In the genomic region with DNA sequence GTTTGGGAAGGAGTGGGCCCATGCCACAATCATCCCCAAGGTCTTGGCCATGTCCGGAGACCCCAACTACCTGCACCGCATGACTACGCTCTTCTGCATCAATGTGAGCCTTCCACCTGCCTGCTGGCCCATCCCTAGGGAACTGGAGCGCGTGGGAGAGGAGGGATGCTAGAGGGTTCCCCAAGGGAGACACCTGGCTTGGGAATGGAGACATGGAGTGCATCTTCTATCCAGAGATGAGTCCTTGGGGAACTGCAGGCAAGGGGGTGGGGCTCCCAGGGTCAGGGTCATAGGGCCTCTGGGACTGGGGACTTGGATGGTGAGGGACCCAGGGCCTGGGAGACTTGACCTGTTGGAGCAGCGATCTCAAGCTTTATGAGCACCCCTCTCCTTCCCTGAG, we compare ENCODE assay signal across 25 cellular contexts.
"Had no signal": no experiment of that assay in that cellular context is flagged by ENCODE, and none has a peak within 500 bp of the region (broad histone marks: within the 10 kb centered on the region; RNA-seq: fewer than 3 reads in every experiment).

No MANE protein-coding gene starts in this region.

- H3K4me3 Mint-ChIP-seq: activated naive CD4-positive, alpha-beta T cell treated with anti-CD3 and anti-CD28 coated beads, Interleukin-2, amount 50 U/mL, for 24 hours; T-helper 2 cell treated with Interferon-gamma antibody and Interleukin-4, amounts not matched to agents 5 μg/mL and 100 μg/mL, for 36 hours had no signal

- H3K4me1 Mint-ChIP-seq: activated naive CD4-positive, alpha-beta T cell treated with anti-CD3 and anti-CD28 coated beads, Interleukin-2, amount 50 U/mL, for 24 hours had no signal

- H3K27me3 Mint-ChIP-seq: activated naive CD4-positive, alpha-beta T cell treated with anti-CD3 and anti-CD28 coated beads, Interleukin-2, amount 50 U/mL, for 24 hours had no signal

- DNase-seq: activated CD4-positive, alpha-beta T cell treated with anti-CD3 and anti-CD28 coated beads for 48 hours; activated CD4-positive, alpha-beta T cell treated with anti-CD3 and anti-CD28 coated beads, Interleukin-2, amount 50 U/mL, for 48 hours; activated effector memory CD4-positive, alpha-beta T cell treated with Interleukin-2 at 50 U/mL for 16 hours; activated naive CD4-positive, alpha-beta T cell; activated T-cell treated with anti-CD3 and anti-CD28 coated beads for 4 hours; Karpas-422; MM.1S; NCI-H1105; NCI-H1436; NCI-H1694 treated with DMSO at 0.1 percent for 48 hours; NCI-H2029 treated with DMSO at 0.1 percent for 48 hours; NCI-H345; NCI-H510A; NCI-H526 treated with DMSO at 0.1 percent for 48 hours; NCI-H82; RPMI8226; SJCRH30; SK-N-SH; T-helper 1 cell had no signal

- ATAC-seq: activated CD4-positive, CD25-positive, alpha-beta regulatory T cell treated with anti-CD3 and anti-CD28 coated beads, Interleukin-2, amount 50 U/mL, for 24 hours; K562; Right ventricle myocardium inferior had no signal

- H3K9me3 ChIP-seq: breast epithelium, SJCRH30, SK-N-SH had no signal

- H3K27ac Mint-ChIP-seq: activated naive CD4-positive, alpha-beta T cell treated with anti-CD3 and anti-CD28 coated beads, Interleukin-2, amount 50 U/mL, for 24 hours; T-helper 2 cell treated with Interferon-gamma antibody and Interleukin-4, amounts not matched to agents 5 μg/mL and 100 μg/mL, for 36 hours had no signal

- H3K9me3 Mint-ChIP-seq: activated naive CD4-positive, alpha-beta T cell treated with anti-CD3 and anti-CD28 coated beads, Interleukin-2, amount 50 U/mL, for 24 hours; T-helper 2 cell treated with Interferon-gamma antibody and Interleukin-4, amounts not matched to agents 5 μg/mL and 100 μg/mL, for 36 hours had no signal
